Comparison of ENCODE assay signal across 19 cellular contexts in the genomic region with DNA sequence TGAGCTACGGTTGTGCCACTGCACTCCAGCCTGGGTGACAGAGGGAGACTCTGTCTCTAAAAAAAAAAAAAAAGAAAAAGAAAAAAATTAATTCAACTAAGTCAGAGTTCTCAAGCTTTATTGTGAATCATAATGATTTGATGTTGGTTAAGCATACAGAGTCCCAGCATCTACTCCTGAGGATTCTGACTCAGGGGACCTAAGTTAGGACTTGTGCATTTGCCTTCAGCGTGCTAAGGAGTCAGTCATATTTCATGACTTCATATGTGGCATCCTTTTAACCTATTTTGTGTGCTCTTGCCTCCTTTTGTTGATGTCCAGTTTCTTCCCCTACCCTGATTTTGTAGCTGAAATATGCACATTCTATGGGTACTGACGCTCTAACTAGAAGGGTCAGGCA. TPM values are rescaled to one million over a fixed set of nuclear protein-coding genes. Genes with fewer than 3 reads are reported as not detected.
A peak's percentile ranks its signal among the peaks of the same experiment; 100 is the strongest.
DNase-seq lines count a peak whose midpoint lies in the region; ATAC-seq and TF ChIP-seq lines count a peak whose summit lies in the region.
"Had no signal": no experiment of that assay in that cellular context is flagged by ENCODE, and none has a peak within 500 bp of the region (broad histone marks: within the 10 kb centered on the region; RNA-seq: fewer than 3 reads in every experiment).

No MANE protein-coding gene starts in this region.

- H3K4me1 Mint-ChIP-seq in MCF 10A (ENCODE audit: insufficient read depth, unreplicated experiment): no peaks in the 10 kb centered on the region
- H3K4me1 Mint-ChIP-seq: B cell had no signal

- no peaks in the 10 kb centered on the region for H3K36me3 Mint-ChIP-seq in MCF 10A (ENCODE audit: insufficient read depth, unreplicated experiment)
- H3K36me3 Mint-ChIP-seq: CD8-positive, alpha-beta T cell had no signal

- H2AFZ ChIP-seq in mammary epithelial cell (ENCODE audit: low read depth, low read length): no peak overlapping the region

- H3K4me3 ChIP-seq in mammary epithelial cell (replicated peaks in 1 of 3; ENCODE audit: insufficient read depth in 1 of 3, low read depth in 2 of 3, low read length in 3 of 3): no peak overlapping the region
- no peak overlapping the region for H3K4me3 ChIP-seq in psoas muscle
- H3K4me3 ChIP-seq: BLaER1 treated with 17β-estradiol and CSF1 and Interleukin-3, amounts not matched to agents 10 nM and 100 nM; GM12878; HAP-1 had no signal

- no peaks in the 10 kb centered on the region for H3K36me3 ChIP-seq in mammary epithelial cell (ENCODE audit: insufficient read depth, low read length)
- H3K36me3 ChIP-seq in psoas muscle (ENCODE audit: insufficient read depth in 1 of 2, low read depth in 1 of 2): no peaks in the 10 kb centered on the region
- H3K36me3 ChIP-seq: BLaER1 treated with 17β-estradiol and CSF1 and Interleukin-3, amounts not matched to agents 10 nM and 100 nM had no signal

- no TSS peak for BruUV-seq in mammary epithelial cell (replicated peaks; lab: Mats Ljungman, UMichigan)
- no TSS peak for BruUV-seq in MCF 10A (replicated peaks; lab: Mats Ljungman, UMichigan)

- no peak overlapping the region for H3K27ac ChIP-seq in mammary epithelial cell (ENCODE audit: insufficient read depth, low read depth, low read length)
- H3K27ac ChIP-seq in epithelial cell of prostate: no peak overlapping the region
- H3K27ac ChIP-seq in psoas muscle: peak overlapping the region; percentile 95
- H3K27ac ChIP-seq: BLaER1 treated with 17β-estradiol and CSF1 and Interleukin-3, amounts not matched to agents 10 nM and 100 nM; HL-60 had no signal

- H3K4me2 ChIP-seq in mammary epithelial cell (ENCODE audit: insufficient read depth, low read depth, low read length): no peak overlapping the region
- H3K4me2 ChIP-seq: BLaER1 treated with 17β-estradiol and CSF1 and Interleukin-3, amounts not matched to agents 10 nM and 100 nM had no signal

- H3K79me2 ChIP-seq in mammary epithelial cell (ENCODE audit: insufficient read depth, low read length): no peaks in the 10 kb centered on the region

- no peaks in the 10 kb centered on the region for H3K9me3 Mint-ChIP-seq in MCF 10A (ENCODE audit: unreplicated experiment)
- H3K9me3 Mint-ChIP-seq: CD8-positive, alpha-beta T cell had no signal

- POLR2A ChIA-PET in MCF 10A (lab: Yijun Ruan, JAX): interaction anchor here (1.1 to 1.2 kb wide), 3 partner anchors 36 to 214 kb away, joined by 3 to 8 read pairs (median 4); partner anchors contain the start of gene RBM22

- H3K4me3 Mint-ChIP-seq in MCF 10A (ENCODE audit: unreplicated experiment): no peak overlapping the region
- H3K4me3 Mint-ChIP-seq: B cell; CD8-positive, alpha-beta T cell had no signal

- dilution Hi-C loops in mammary epithelial cell (cut with HindIII; ENCODE audit: low sequenced_read_pairs): no loop called here

- H3K27me3 Mint-ChIP-seq in MCF 10A (ENCODE audit: insufficient read depth, unreplicated experiment): peaks cover 18% of the 10 kb centered on the region

- H3K4me1 ChIP-seq in mammary epithelial cell (ENCODE audit: insufficient read depth, low read length) (no peaks in the 10 kb centered on the region), psoas muscle (peaks cover 50% of the 10 kb centered on the region)
- H3K4me1 ChIP-seq: HAP-1 had no signal

- H3K27me3 ChIP-seq in mammary epithelial cell (ENCODE audit: insufficient read depth, low read length) (no peaks in the 10 kb centered on the region), psoas muscle (ENCODE audit: insufficient read depth in 3 of 3, low read length in 2 of 3) (no peaks in the 10 kb centered on the region)
- H3K27me3 ChIP-seq: BLaER1 treated with 17β-estradiol and CSF1 and Interleukin-3, amounts not matched to agents 10 nM and 100 nM had no signal

- H4K20me1 ChIP-seq in mammary epithelial cell (ENCODE audit: insufficient read depth, low read length): no peaks in the 10 kb centered on the region
- H4K20me1 ChIP-seq: BLaER1 treated with 17β-estradiol and CSF1 and Interleukin-3, amounts not matched to agents 10 nM and 100 nM had no signal

- intact Hi-C loops in mammary epithelial cell (cut with micrococcal nuclease): no loop called here
- intact Hi-C loops in MCF 10A (cut with micrococcal nuclease): no loop called here
- intact Hi-C loops in psoas muscle (cut with DNase I): no loop called here

- CTCF ChIA-PET in mammary epithelial cell (lab: Charles Lee; ENCODE audit: low non-redundant PET) (no interaction called here), MCF 10A (lab: Yijun Ruan, JAX) (interaction anchor here (0.6 to 13.6 kb wide), 6 partner anchors 36 to 420 kb away, joined by 3 to 429 read pairs (median 6); partner anchors contain the start of genes IRGM, RBM22 and SMIM3)

- H3K9me3 ChIP-seq in mammary epithelial cell (replicated peaks; ENCODE audit: insufficient read depth, low read length) (no peaks in the 10 kb centered on the region), psoas muscle (no peaks in the 10 kb centered on the region)
- H3K9me3 ChIP-seq: BLaER1 treated with 17β-estradiol and CSF1 and Interleukin-3, amounts not matched to agents 10 nM and 100 nM; HAP-1 had no signal

- no peak overlapping the region for H3K9ac ChIP-seq in mammary epithelial cell (ENCODE audit: insufficient read depth, low read length)
- H3K9ac ChIP-seq: BLaER1 treated with 17β-estradiol and CSF1 and Interleukin-3, amounts not matched to agents 10 nM and 100 nM had no signal

- in situ Hi-C loops in mammary epithelial cell (cut with MboI; ENCODE audit: low sequenced_read_pairs in 2 of 2): loop anchor here (25.0 kb wide), 1 partner anchor 202 kb away; no protein-coding TSS in a partner anchor

- H3K27ac Mint-ChIP-seq in MCF 10A (ENCODE audit: low read depth, unreplicated experiment): no peak overlapping the region
- H3K27ac Mint-ChIP-seq: B cell; CD8-positive, alpha-beta T cell had no signal

- ATAC-seq in psoas muscle (no peak), omental fat pad (ENCODE audit: low FRiP score) (no peak)
- ATAC-seq: CD8-positive, alpha-beta T cell had no signal

- DNase-seq in mammary epithelial cell (peak; percentile 55), MCF 10A (ENCODE audit: unreplicated experiment) (no peak), epithelial cell of prostate (ENCODE audit: low read depth, low spot score) (peak; percentile 48), psoas muscle (no peak), OCI-M2 (lab: John Stamatoyannopoulos, UW; ENCODE audit: unreplicated experiment) (no peak), omental fat pad (ENCODE audit: low spot score) (no peak)
- no peak for DNase-seq in activated effector memory CD4-positive, alpha-beta T cell treated with anti-CD3 and anti-CD28 coated beads, Interleukin-2, amount 50 U/mL, for 16 hours
- DNase-seq: 8988T; Calu3; CD8-positive, alpha-beta T cell; DMS79 treated with DMSO at 0.1 percent for 48 hours; GF-D8 had no signal

- TF ChIP-seq CTCF in mammary epithelial cell (conservative IDR thresholded peaks at IDR 0.05 in 1 of 2, IDR thresholded peaks at IDR 0.05 in 1 of 2; ENCODE audit: extremely low read depth in 1 of 2, insufficient read depth in 1 of 2, low read depth in 1 of 2, low read length in 2 of 2): no peak
- no peak for TF ChIP-seq CTCF in MCF 10A (IDR thresholded peaks at IDR 0.05; ENCODE audit: unreplicated experiment)
- no peak for TF ChIP-seq CTCF in psoas muscle (IDR thresholded peaks at IDR 0.05)
- no peak for TF ChIP-seq CTCF in omental fat pad (IDR thresholded peaks at IDR 0.05)

- 62% methylated on average over 3 of the region's 3 CpGs for WGBS in mammary epithelial cell (ENCODE audit: low coverage, missing lambda C conversion rate)
- 49 to 73% (median 55%) methylated on average over 3 of the region's 3 CpGs for WGBS in psoas muscle, 3 donors

RNA-seq across cellular contexts. Expression of gene MYOZ3, which starts 2.9 kb away (rescaled TPM):
- total RNA-seq in mammary epithelial cell (not detected), MCF 10A (2022) (not detected in 2 replicates), psoas muscle (100 to 1,000 TPM in 1 of 4 donors, 10 to 100 TPM in 3; 29.7 to 110 (median 31.7) TPM), omental fat pad (1 to 10 TPM in 1 of 4 donors, under 1 TPM in 2, not detected in 1; 0.28 to 1.7 (median 0.56) TPM)
- polyA plus RNA-seq in mammary epithelial cell (not detected), psoas muscle (10 to 100 TPM in 2 of 3 donors, 1 to 10 TPM in 1; 3.0 to 14.5 (median 14.5) TPM)
- not detected for polyA minus RNA-seq in mammary epithelial cell
- total RNA-seq: B cell; Calu3; CD8-positive, alpha-beta T cell; H4; HT1080 had no signal

RNA-seq across cellular contexts. Expression of gene SYNPO, which starts 23.5 kb away (rescaled TPM):
- total RNA-seq in mammary epithelial cell (1 to 10 TPM; 1.3 to 5.3 TPM), MCF 10A (2022) (6.3 and 7.1 TPM in 2 replicates), psoas muscle (100 to 1,000 TPM; 447 to 745 (median 673) TPM), omental fat pad (10 to 100 TPM; 12.2 to 43.6 (median 26.1) TPM)
- polyA plus RNA-seq in mammary epithelial cell (2.6 TPM), psoas muscle (100 to 1,000 TPM; 136 to 855 (median 503) TPM)
- 23.9 TPM for polyA minus RNA-seq in mammary epithelial cell

RNA-seq across cellular contexts. Expression of gene RBM22, which starts 36.9 kb away (rescaled TPM):
- total RNA-seq in mammary epithelial cell (10 to 100 TPM; 28.5 to 34.7 TPM), MCF 10A (2022) (66.0 and 66.9 TPM in 2 replicates), psoas muscle (10 to 100 TPM; 23.5 to 28.6 (median 27.3) TPM), omental fat pad (10 to 100 TPM; 38.3 to 42.0 (median 40.5) TPM)
- polyA plus RNA-seq in mammary epithelial cell (39.8 TPM), psoas muscle (10 to 100 TPM; 17.2 to 29.9 (median 21.1) TPM)
- polyA minus RNA-seq in mammary epithelial cell: 65.6 TPM

Comparison
In these comparisons a context has a peak if more than half of its experiments do, and no peak if none do; other contexts are left out.
1. DNase-seq: peak in mammary epithelial cell (single experiment) and epithelial cell of prostate (single experiment); none in MCF 10A (single experiment), psoas muscle (0 of 2), OCI-M2 (single experiment), omental fat pad (single experiment) and activated effector memory CD4-positive, alpha-beta T cell treated with anti-CD3 and anti-CD28 coated beads, Interleukin-2, amount 50 U/mL, for 16 hours (single experiment).
2. RNA of gene MYOZ3, which starts 2.9 kb away (total RNA-seq): 29.7 to 110 TPM in psoas muscle; 0.28 to 1.7 TPM in omental fat pad, not detected in mammary epithelial cell and not detected in MCF 10A; every median in the first group is over 10 times any median in the second.
3. RNA of gene SYNPO, which starts 23.5 kb away (total RNA-seq): 447 to 745 TPM in psoas muscle; 12.2 to 43.6 TPM in omental fat pad, 6.3 to 7.1 TPM in MCF 10A and 1.3 to 5.3 TPM in mammary epithelial cell; every median in the first group is over 10 times any median in the second.